8 cellular contexts compared by ENCODE assay signal in the genomic region with DNA sequence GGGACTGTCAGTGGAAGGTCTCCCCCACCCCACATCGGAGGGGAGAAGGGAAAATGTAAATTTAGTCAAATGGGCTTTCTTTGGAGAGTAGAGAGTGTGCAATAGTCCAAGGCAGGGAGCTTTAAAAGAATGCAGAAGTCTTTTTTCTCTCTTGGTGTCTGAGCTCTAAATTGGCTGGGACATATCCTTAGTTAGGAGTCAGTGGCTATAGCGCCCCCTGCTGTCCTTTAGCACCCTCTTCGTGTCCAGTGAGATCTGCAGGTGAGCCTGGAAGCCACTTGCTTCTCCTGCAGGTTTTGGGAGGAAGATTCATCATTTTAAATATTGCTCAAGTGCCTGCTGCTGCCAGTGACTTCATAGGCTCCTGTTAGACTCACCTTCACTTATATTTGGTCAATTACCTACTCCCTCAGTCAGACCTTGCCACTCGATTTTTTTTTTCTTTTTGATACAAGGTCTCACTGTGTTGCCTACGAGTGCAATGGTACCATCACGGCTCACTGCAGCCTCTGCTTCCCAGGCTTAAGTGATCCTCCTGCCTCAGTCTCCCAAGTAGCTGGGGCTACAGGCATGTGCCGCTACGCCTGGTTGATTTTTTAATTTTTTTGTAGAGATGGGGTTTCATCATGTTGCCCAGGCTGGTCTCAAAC.
DNase-seq lines count a peak whose midpoint lies in the region; ATAC-seq and TF ChIP-seq lines count a peak whose summit lies in the region.

No MANE protein-coding gene starts in this region.

- ATAC-seq in left colon, result peak; percentile 80

- intact Hi-C loops in left colon (cut with DNase I, micrococcal nuclease), result loop anchor here (5.0 kb wide), 2 partner anchors 208 to 213 kb away; no protein-coding TSS in a partner anchor

- no peak overlapping the region for H3K27ac ChIP-seq in caudate nucleus (ENCODE audit: low read depth, low read length)

- DNase-seq in AG08395 (ENCODE audit: low spot score) (peak; percentile 39), GM20000 (ENCODE audit: low spot score) (peak; percentile 64), NCI-H2107 treated with DMSO at 0.1 percent for 48 hours (lab: John Stamatoyannopoulos, UW; ENCODE audit: unreplicated experiment) (peak; percentile 34), caudate nucleus (lab: John Stamatoyannopoulos, UW) (peak in 57 of 61 donors; percentile 3 to 89 (median 42)), left colon (peak; percentile 75 to 92), GOT3 (lab: John Stamatoyannopoulos, UW) (no peak)
- peak; percentile 70 for DNase-seq in activated CD4-positive, CD25-positive, alpha-beta regulatory T cell treated with anti-CD3 and anti-CD28 coated beads, Interleukin-2, amount 50 U/mL, for 16 hours (ENCODE audit: low read depth, low spot score)
- peak; percentile 74 to 76 for DNase-seq in stimulated activated CD4-positive, alpha-beta T cell treated with anti-CD3 and anti-CD28 coated beads, Interleukin-2, amount 100 ng/mL, for 48 hours

- peak; percentile 76 for TF ChIP-seq CTCF in GM20000 (IDR thresholded peaks at IDR 0.05; ENCODE audit: extremely low read depth, missing control alignments)
